Comparison of ENCODE assay signal across 2 cellular contexts in genomic region chr19:17512574-17512939, GRCh38.
TF ChIP-seq lines count a peak whose summit lies in the region.

No MANE protein-coding gene starts in this region.

TF ChIP-seq in SK-N-SH, 30 proteins besides CTCF, POLR2A, EP300 and RAD21 (continued from another document):
- TF ChIP-seq TCF12 (IDR thresholded peaks at IDR 0.05) (no peak), USF1 (IDR thresholded peaks at IDR 0.05; ENCODE audit: borderline replicate concordance, low read depth) (no peak), GATA2 (CRISPR knock-in tag; IDR thresholded peaks at IDR 0.05) (no peak), NRF1 (IDR thresholded peaks at IDR 0.05; ENCODE audit: low read depth, low read length) (no peak), ZBTB33 (IDR thresholded peaks at IDR 0.05; ENCODE audit: borderline replicate concordance, low read depth) (no peak)

TF ChIP-seq in SK-N-SH treated with all-trans-retinoic acid at 6 μM for 48 hours, 23 proteins besides CTCF, POLR2A, EP300 and RAD21:
- TF ChIP-seq POU6F1 (CRISPR knock-in tag; IDR thresholded peaks at IDR 0.05; ENCODE audit: borderline replicate concordance, low read depth) (no peak), ZNF565 (CRISPR knock-in tag; conservative IDR thresholded peaks at IDR 0.05; ENCODE audit: low read depth) (no peak), ZC3H10 (CRISPR knock-in tag; IDR thresholded peaks at IDR 0.05) (no peak), TCF4 (CRISPR knock-in tag; IDR thresholded peaks at IDR 0.05; ENCODE audit: borderline replicate concordance) (no peak), GLIS3 (CRISPR knock-in tag; IDR thresholded peaks at IDR 0.05) (no peak), ZNF70 (CRISPR knock-in tag; IDR thresholded peaks at IDR 0.05) (no peak), OSR1 (CRISPR knock-in tag; IDR thresholded peaks at IDR 0.05) (no peak), CSDC2 (CRISPR knock-in tag; IDR thresholded peaks at IDR 0.05) (no peak), ZNF8 (CRISPR knock-in tag; IDR thresholded peaks at IDR 0.05) (no peak), BACH2 (CRISPR knock-in tag; IDR thresholded peaks at IDR 0.05; ENCODE audit: borderline replicate concordance) (no peak), PPARA (CRISPR knock-in tag; IDR thresholded peaks at IDR 0.05; ENCODE audit: borderline replicate concordance) (no peak), TOX (CRISPR knock-in tag; IDR thresholded peaks at IDR 0.05; ENCODE audit: borderline replicate concordance) (no peak), ZFP30 (CRISPR knock-in tag; IDR thresholded peaks at IDR 0.05) (no peak), RARB (CRISPR knock-in tag; IDR thresholded peaks at IDR 0.05) (no peak), CSRNP3 (CRISPR knock-in tag; IDR thresholded peaks at IDR 0.05) (no peak), ESRRG (CRISPR knock-in tag; IDR thresholded peaks at IDR 0.05) (no peak), ZFP3 (CRISPR knock-in tag; IDR thresholded peaks at IDR 0.05) (no peak), ISL1 (CRISPR knock-in tag; IDR thresholded peaks at IDR 0.05) (no peak), ARNTL (CRISPR knock-in tag; IDR thresholded peaks at IDR 0.05; ENCODE audit: borderline replicate concordance, low read depth) (no peak)
- TF ChIP-seq, protein P1, sequence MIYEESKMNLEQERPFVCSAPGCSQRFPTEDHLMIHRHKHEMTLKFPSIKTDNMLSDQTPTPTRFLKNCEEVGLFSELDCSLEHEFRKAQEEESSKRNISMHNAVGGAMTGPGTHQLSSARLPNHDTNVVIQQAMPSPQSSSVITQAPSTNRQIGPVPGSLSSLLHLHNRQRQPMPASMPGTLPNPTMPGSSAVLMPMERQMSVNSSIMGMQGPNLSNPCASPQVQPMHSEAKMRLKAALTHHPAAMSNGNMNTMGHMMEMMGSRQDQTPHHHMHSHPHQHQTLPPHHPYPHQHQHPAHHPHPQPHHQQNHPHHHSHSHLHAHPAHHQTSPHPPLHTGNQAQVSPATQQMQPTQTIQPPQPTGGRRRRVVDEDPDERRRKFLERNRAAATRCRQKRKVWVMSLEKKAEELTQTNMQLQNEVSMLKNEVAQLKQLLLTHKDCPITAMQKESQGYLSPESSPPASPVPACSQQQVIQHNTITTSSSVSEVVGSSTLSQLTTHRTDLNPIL (CRISPR knock-in tag; IDR thresholded peaks at IDR 0.05; ENCODE audit: low read depth), result no peak
